ENCODE assay signal across 19 cellular contexts in the genomic region with DNA sequence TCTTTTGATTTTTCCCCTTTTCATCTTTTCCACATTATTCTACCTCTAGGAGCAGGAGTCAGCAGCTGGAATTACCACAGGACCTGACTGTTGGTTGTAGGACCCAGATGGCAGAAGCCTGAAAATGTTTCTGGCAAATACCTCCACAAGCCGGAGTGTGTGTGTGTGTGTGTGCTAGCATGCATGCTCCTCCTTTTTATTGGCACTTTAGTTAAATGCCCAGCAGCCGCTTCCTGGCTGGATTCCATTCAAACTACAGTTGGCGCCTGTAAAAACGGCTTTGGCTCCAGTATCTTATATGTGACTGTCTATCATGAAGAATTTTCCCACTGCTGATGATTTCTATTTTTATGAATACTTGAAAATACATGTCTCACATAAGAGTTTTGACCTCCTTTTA.
DNase-seq lines count a peak whose midpoint lies in the region; ATAC-seq, FAIRE-seq and TF ChIP-seq lines count a peak whose summit lies in the region.
"Had no signal": no experiment of that assay in that cellular context is flagged by ENCODE, and none has a peak within 500 bp of the region (broad histone marks: within the 10 kb centered on the region; RNA-seq: fewer than 3 reads in every experiment).

No MANE protein-coding gene starts in this region.

- 7 to 14% methylated on average over 4 of the region's 4 CpGs for WGBS in pancreas, 2 donors

- H3K36me3 ChIP-seq in HEK293 (ENCODE audit: control insufficient read depth in 2 of 2, insufficient read depth in 1 of 2, low read length in 2 of 2) (no peaks in the 10 kb centered on the region), SJCRH30 (no peaks in the 10 kb centered on the region), pancreas (no peaks in the 10 kb centered on the region)
- H3K36me3 ChIP-seq: BLaER1 treated with 17β-estradiol and CSF1 and Interleukin-3, amounts not matched to agents 10 nM and 100 nM; gastroesophageal sphincter; spleen had no signal

- TF ChIP-seq CTCF in HEK293 (tag by site-specific recombination; IDR thresholded peaks at IDR 0.05) (no peak), pancreas (IDR thresholded peaks at IDR 0.05) (no peak)

- ATAC-seq in pancreas (peak; percentile 58 to 81 (median 75)), HG03342 (IDR thresholded peaks at IDR 0.05; ENCODE audit: unreplicated experiment) (no peak)
- ATAC-seq: activated CD8-positive, alpha-beta T cell treated with anti-CD3 and anti-CD28 coated beads for 36 hours; gastroesophageal sphincter; GM12878 had no signal

- POLR2A ChIA-PET in HEK293 (lab: Yijun Ruan, JAX): no interaction called here

- H3K9me3 ChIP-seq in HEK293 (ENCODE audit: control insufficient read depth, insufficient read depth, low read depth, low read length): no peaks in the 10 kb centered on the region
- H3K9me3 ChIP-seq in SJCRH30 (replicated peaks): no peaks in the 10 kb centered on the region
- H3K9me3 ChIP-seq in pancreas: no peaks in the 10 kb centered on the region
- H3K9me3 ChIP-seq: gastroesophageal sphincter, spleen had no signal

- CTCF ChIA-PET in HEK293 (lab: Yijun Ruan, JAX): interaction anchor here (0.7 kb wide), 1 partner anchor 145 kb away, joined by 3 read pairs; no protein-coding TSS in a partner anchor

- H3K27me3 ChIP-seq in SJCRH30 (no peaks in the 10 kb centered on the region), pancreas (no peaks in the 10 kb centered on the region)
- H3K27me3 ChIP-seq: BLaER1 treated with 17β-estradiol and CSF1 and Interleukin-3, amounts not matched to agents 10 nM and 100 nM; gastroesophageal sphincter; spleen had no signal

- DNase-seq in NCI-H2081 treated with DMSO at 0.1 percent for 48 hours (lab: John Stamatoyannopoulos, UW): peak; percentile 78
- peak; percentile 69 to 74 for DNase-seq in SJCRH30
- peak in 5 of 6 donors; percentile 32 to 76 (median 47) for DNase-seq in pancreas
- DNase-seq in substantia nigra (lab: John Stamatoyannopoulos, UW): no peak
- DNase-seq in activated effector memory CD4-positive, alpha-beta T cell treated with Interleukin-2 at 50 U/mL for 16 hours: no peak
- DNase-seq in DMS114 treated with DMSO at 0.1 percent for 48 hours (lab: John Stamatoyannopoulos, UW; ENCODE audit: unreplicated experiment): no peak
- DNase-seq: activated CD8-positive, alpha-beta T cell treated with anti-CD3 and anti-CD28 coated beads for 36 hours; HCEC 1CT; immature natural killer cell; KG1; NCI-H2171 treated with DMSO at 0.1 percent for 48 hours; OCI-M1; spleen had no signal

- no peak for FAIRE-seq in pancreas (lab: Jason Lieb, UNC)
- FAIRE-seq: endothelial cell of umbilical vein, GM12878 had no signal

- intact Hi-C loops in pancreas (cut with DNase I): no loop called here

- H3K27ac ChIP-seq in HEK293 (ENCODE audit: extremely low read depth, low read depth, low read length) (no peak overlapping the region), SJCRH30 (peak overlapping the region; percentile 37; the same call in 1 of the 2 replicates), pancreas (no peak overlapping the region), substantia nigra (ENCODE audit: low read depth, low read length, poor library complexity, severe bottlenecking) (no peak overlapping the region)
- H3K27ac ChIP-seq: BLaER1 treated with 17β-estradiol and CSF1 and Interleukin-3, amounts not matched to agents 10 nM and 100 nM; gastroesophageal sphincter; spleen had no signal

- H3K4me3 ChIP-seq in HEK293 (ENCODE audit: low read depth, low read length) (no peak overlapping the region), SJCRH30 (peak overlapping the region; percentile 3; the same call in 1 of the 2 replicates), pancreas (no peak overlapping the region)
- H3K4me3 ChIP-seq: BLaER1 treated with 17β-estradiol and CSF1 and Interleukin-3, amounts not matched to agents 10 nM and 100 nM; gastroesophageal sphincter; GM12878; spleen had no signal

- no peaks in the 10 kb centered on the region for H3K4me1 ChIP-seq in HEK293 (ENCODE audit: control insufficient read depth, insufficient read depth, low read length)
- peaks cover 14% of the 10 kb centered on the region; the same call in 1 of the 2 replicates for H3K4me1 ChIP-seq in SJCRH30
- no peaks in the 10 kb centered on the region for H3K4me1 ChIP-seq in pancreas
- H3K4me1 ChIP-seq: spleen had no signal

TF ChIP-seq in HEK293, 187 proteins besides CTCF, POLR2A, EP300 and RAD21:
- TF ChIP-seq FEZF1 (tag by site-specific recombination; IDR thresholded peaks at IDR 0.05): peak; percentile 76
- TF ChIP-seq MZF1 (tag by site-specific recombination; IDR thresholded peaks at IDR 0.05; ENCODE audit: borderline replicate concordance): 0 out of 2 replicates have a peak, but pooled peaks have one; percentile 35
- no peak for TF ChIP-seq GLI2 (tag by site-specific recombination; IDR thresholded peaks at IDR 0.05; ENCODE audit: borderline replicate concordance, low read depth)
- TF ChIP-seq GLIS2 (tag by site-specific recombination; IDR thresholded peaks at IDR 0.05): no peak
- no peak for TF ChIP-seq SCRT1 (tag by site-specific recombination; IDR thresholded peaks at IDR 0.05; ENCODE audit: borderline replicate concordance)
- peak; percentile 16; the same call in 1 of the 2 replicates for TF ChIP-seq ZNF335 (tag by site-specific recombination; conservative IDR thresholded peaks at IDR 0.05)
- TF ChIP-seq PRDM6 (tag by site-specific recombination; IDR thresholded peaks at IDR 0.05): 0 out of 2 replicates have a peak, but pooled peaks have one; percentile 28
- TF ChIP-seq ZSCAN30 (tag by site-specific recombination; IDR thresholded peaks at IDR 0.05): peak; percentile 81
- 0 out of 2 replicates have a peak, but pooled peaks have one; percentile 18 for TF ChIP-seq ZXDB (tag by site-specific recombination; IDR thresholded peaks at IDR 0.05)
- peak; percentile 59 for TF ChIP-seq OSR2 (tag by site-specific recombination; IDR thresholded peaks at IDR 0.05)
- TF ChIP-seq KLF16 (tag by site-specific recombination; IDR thresholded peaks at IDR 0.05): 0 out of 2 replicates have a peak, but pooled peaks have one; percentile 23
- TF ChIP-seq, protein P1, sequence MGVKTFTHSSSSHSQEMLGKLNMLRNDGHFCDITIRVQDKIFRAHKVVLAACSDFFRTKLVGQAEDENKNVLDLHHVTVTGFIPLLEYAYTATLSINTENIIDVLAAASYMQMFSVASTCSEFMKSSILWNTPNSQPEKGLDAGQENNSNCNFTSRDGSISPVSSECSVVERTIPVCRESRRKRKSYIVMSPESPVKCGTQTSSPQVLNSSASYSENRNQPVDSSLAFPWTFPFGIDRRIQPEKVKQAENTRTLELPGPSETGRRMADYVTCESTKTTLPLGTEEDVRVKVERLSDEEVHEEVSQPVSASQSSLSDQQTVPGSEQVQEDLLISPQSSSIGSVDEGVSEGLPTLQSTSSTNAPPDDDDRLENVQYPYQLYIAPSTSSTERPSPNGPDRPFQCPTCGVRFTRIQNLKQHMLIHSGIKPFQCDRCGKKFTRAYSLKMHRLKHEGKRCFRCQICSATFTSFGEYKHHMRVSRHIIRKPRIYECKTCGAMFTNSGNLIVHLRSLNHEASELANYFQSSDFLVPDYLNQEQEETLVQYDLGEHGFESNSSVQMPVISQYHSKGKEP (tag by site-specific recombination; IDR thresholded peaks at IDR 0.05): peak; percentile 84
- TF ChIP-seq ZSCAN4 (tag by site-specific recombination; IDR thresholded peaks at IDR 0.05): 0 out of 2 replicates have a peak, but pooled peaks have one; percentile 19
- peak; percentile 88 for TF ChIP-seq ZNF548 (tag by site-specific recombination; IDR thresholded peaks at IDR 0.05)
- TF ChIP-seq, protein P2, sequence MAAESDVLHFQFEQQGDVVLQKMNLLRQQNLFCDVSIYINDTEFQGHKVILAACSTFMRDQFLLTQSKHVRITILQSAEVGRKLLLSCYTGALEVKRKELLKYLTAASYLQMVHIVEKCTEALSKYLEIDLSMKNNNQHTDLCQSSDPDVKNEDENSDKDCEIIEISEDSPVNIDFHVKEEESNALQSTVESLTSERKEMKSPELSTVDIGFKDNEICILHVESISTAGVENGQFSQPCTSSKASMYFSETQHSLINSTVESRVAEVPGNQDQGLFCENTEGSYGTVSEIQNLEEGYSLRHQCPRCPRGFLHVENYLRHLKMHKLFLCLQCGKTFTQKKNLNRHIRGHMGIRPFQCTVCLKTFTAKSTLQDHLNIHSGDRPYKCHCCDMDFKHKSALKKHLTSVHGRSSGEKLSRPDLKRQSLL (tag by site-specific recombination; IDR thresholded peaks at IDR 0.05): peak; percentile 90
- TF ChIP-seq ZNF184 (tag by site-specific recombination; IDR thresholded peaks at IDR 0.05): no peak

Comparison
In these comparisons a context has a peak if more than half of its experiments do, and no peak if none do; other contexts are left out.
1. DNase-seq: peak in NCI-H2081 treated with DMSO at 0.1 percent for 48 hours (single experiment), SJCRH30 (2 of 2) and pancreas (5 of 6); none in substantia nigra (0 of 49), activated effector memory CD4-positive, alpha-beta T cell treated with Interleukin-2 at 50 U/mL for 16 hours (single experiment) and DMS114 treated with DMSO at 0.1 percent for 48 hours (single experiment).